Comparison of ENCODE assay signal across 9 cellular contexts in genomic region chr6:158003910-158004695, GRCh38. TPM values are rescaled to one million over a fixed set of nuclear protein-coding genes. Genes with fewer than 3 reads are reported as not detected.
DNase-seq lines count a peak whose midpoint lies in the region; ATAC-seq, FAIRE-seq and TF ChIP-seq lines count a peak whose summit lies in the region.
"Had no signal": no experiment of that assay in that cellular context is flagged by ENCODE, and none has a peak within 500 bp of the region (broad histone marks: within the 10 kb centered on the region; RNA-seq: fewer than 3 reads in every experiment).

No MANE protein-coding gene starts in this region.

- H3K27me3 ChIP-seq in SJCRH30 (no peaks in the 10 kb centered on the region), esophagus squamous epithelium (no peaks in the 10 kb centered on the region), pancreas (no peaks in the 10 kb centered on the region)

- TF ChIP-seq CTCF in esophagus squamous epithelium (IDR thresholded peaks at IDR 0.05) (no peak), pancreas (IDR thresholded peaks at IDR 0.05) (no peak)

- H3K27ac ChIP-seq in SJCRH30 (peak overlapping the region; percentile 60), esophagus squamous epithelium (peak overlapping the region; percentile 74 to 88 (median 82)), pancreas (peak overlapping the region in 3 of 4 donors; percentile 31 to 56 (median 34))

- no peak overlapping the region for H3K4me3 ChIP-seq in SJCRH30
- H3K4me3 ChIP-seq in esophagus squamous epithelium = no peak overlapping the region
- H3K4me3 ChIP-seq in pancreas = no peak overlapping the region

- H3K9me3 ChIP-seq in SJCRH30 (replicated peaks) = no peaks in the 10 kb centered on the region
- H3K9me3 ChIP-seq in esophagus squamous epithelium = no peaks in the 10 kb centered on the region
- H3K9me3 ChIP-seq in pancreas = no peaks in the 10 kb centered on the region

- WGBS in esophagus squamous epithelium, 2 donors = 70 to 83% methylated on average over 8 to 9 of the region's 10 CpGs
- 72 to 78% methylated on average over 10 of the region's 10 CpGs for WGBS in pancreas, 2 donors

- intact Hi-C loops in esophagus squamous epithelium (cut with DNase I) (loop anchor here (10.0 kb wide), 1 partner anchor 61 kb away; no protein-coding TSS in a partner anchor), pancreas (cut with DNase I) (no loop called here)

- H3K36me3 ChIP-seq in SJCRH30 (no peaks in the 10 kb centered on the region), esophagus squamous epithelium (no peaks in the 10 kb centered on the region), pancreas (no peaks in the 10 kb centered on the region)

- ATAC-seq in pancreas (no peak), HG02870 (IDR thresholded peaks at IDR 0.05; ENCODE audit: unreplicated experiment) (no peak), GM21825 (IDR thresholded peaks at IDR 0.05; ENCODE audit: unreplicated experiment) (no peak)

- FAIRE-seq in pancreas (lab: Jason Lieb, UNC) = no peak

- peak; percentile 25 to 47 for DNase-seq in AML-193 (lab: John Stamatoyannopoulos, UW)
- no peak for DNase-seq in SJCRH30
- no peak for DNase-seq in esophagus squamous epithelium (lab: John Stamatoyannopoulos, UW)
- peak in 2 of 6 donors; percentile 5 to 21 for DNase-seq in pancreas
- DNase-seq in activated CD4-positive, CD25-positive, alpha-beta regulatory T cell treated with anti-CD3 and anti-CD28 coated beads, Interleukin-2, amount 50 U/mL, for 72 hours = no peak
- no peak for DNase-seq in D341Med (ENCODE audit: low spot score)
- DNase-seq: CD8-positive, alpha-beta memory T cell had no signal

- H3K4me1 ChIP-seq in SJCRH30 (peaks cover 29% of the 10 kb centered on the region), esophagus squamous epithelium (peaks cover 28 to 76% (median 28%) of the 10 kb centered on the region in 3 donors), pancreas (peaks cover 10 to 46% (median 18%) of the 10 kb centered on the region in 3 donors)

- no peak for TF ChIP-seq POLR2A in esophagus squamous epithelium (IDR thresholded peaks at IDR 0.05)

RNA-seq across cellular contexts. Expression of gene SYNJ2, which starts 22.4 kb away (rescaled TPM):
- 32.5 and 33.4 TPM in 2 replicates for total RNA-seq in SJCRH30 (2014; rRNA removed; shearing (Covaris generic))
- total RNA-seq in esophagus squamous epithelium (10 to 100 TPM in 2 of 4 donors, 1 to 10 TPM in 2; 6.6 to 15.6 (median 9.8) TPM), pancreas (10 to 100 TPM in 3 of 6 donors, 1 to 10 TPM in 3; 8.1 to 17.1 (median 10.1) TPM)
- 1 to 10 TPM; 7.9 to 8.6 TPM for polyA plus RNA-seq in pancreas

Comparison
In these comparisons a context has a peak if more than half of its experiments do, and no peak if none do; other contexts are left out.
1. DNase-seq: peak in AML-193 (2 of 2); none in SJCRH30 (0 of 2), esophagus squamous epithelium (single experiment), activated CD4-positive, CD25-positive, alpha-beta regulatory T cell treated with anti-CD3 and anti-CD28 coated beads, Interleukin-2, amount 50 U/mL, for 72 hours (single experiment) and D341Med (single experiment).
2. Peak in every context shown above with its lines, with median percentiles within 50 percentile points of each other: H3K27ac ChIP-seq.